ENCODE assay signal across 1 cellular context in genomic region chr7:36366649-36367560, GRCh38.
TF ChIP-seq lines count a peak whose summit lies in the region.

No MANE protein-coding gene starts in this region.

TF ChIP-seq in HepG2, 621 proteins besides CTCF, POLR2A, EP300 and RAD21 (continued from another document and continues in another):
- TF ChIP-seq ZNF280D (CRISPR knock-in tag; IDR thresholded peaks at IDR 0.05) (no peak), SCMH1 (CRISPR knock-in tag; IDR thresholded peaks at IDR 0.05; ENCODE audit: borderline replicate concordance) (no peak), ARNT2 (CRISPR knock-in tag; IDR thresholded peaks at IDR 0.05; ENCODE audit: low read depth) (peak; percentile 46; the same call in 1 of the 2 replicates), ZNF10 (CRISPR knock-in tag; IDR thresholded peaks at IDR 0.05; ENCODE audit: borderline replicate concordance, low read depth) (no peak), ZNF282 (IDR thresholded peaks at IDR 0.05; ENCODE audit: partially characterized antibody) (no peak), MLX (CRISPR knock-in tag; IDR thresholded peaks at IDR 0.05) (no peak), RFX3 (CRISPR knock-in tag; IDR thresholded peaks at IDR 0.05) (peak; percentile 78), ZNF605 (CRISPR knock-in tag; IDR thresholded peaks at IDR 0.05) (0 out of 2 replicates have a peak, but pooled peaks have one; percentile 56), AGO2 (optimal IDR thresholded peaks at IDR 0.05; ENCODE audit: low read depth, low read length) (peak; percentile 49), ZUFSP (CRISPR knock-in tag; IDR thresholded peaks at IDR 0.05; ENCODE audit: borderline replicate concordance) (no peak), AGO1 (IDR thresholded peaks at IDR 0.05; ENCODE audit: low read depth, low read length, poor library complexity, severe bottlenecking) (peak; percentile 44), NFE2 (CRISPR knock-in tag; IDR thresholded peaks at IDR 0.05) (no peak), ATF7-NPFF (CRISPR knock-in tag; IDR thresholded peaks at IDR 0.05; ENCODE audit: low read depth) (peak; percentile 67), ZBTB14 (CRISPR knock-in tag; IDR thresholded peaks at IDR 0.05) (peak; percentile 69), SUZ12 (IDR thresholded peaks at IDR 0.05; ENCODE audit: low read depth, low read length) (peak; percentile 66), MYC (CRISPR knock-in tag; IDR thresholded peaks at IDR 0.05; ENCODE audit: borderline replicate concordance) (peak; percentile 55; the same call in 1 of the 2 replicates), SMARCC2 (IDR thresholded peaks at IDR 0.05) (no peak), SP1 (IDR thresholded peaks at IDR 0.05) (no peak), SP1 (CRISPR knock-in tag; IDR thresholded peaks at IDR 0.05) (no peak), ADNP (CRISPR knock-in tag; IDR thresholded peaks at IDR 0.05) (no peak), ZBTB8A (CRISPR knock-in tag; IDR thresholded peaks at IDR 0.05; ENCODE audit: borderline replicate concordance, low read depth) (no peak), E2F2 (CRISPR knock-in tag; IDR thresholded peaks at IDR 0.05; ENCODE audit: borderline replicate concordance) (peak; percentile 56; the same call in 1 of the 2 replicates), RFXAP (CRISPR knock-in tag; IDR thresholded peaks at IDR 0.05; ENCODE audit: borderline replicate concordance) (no peak), ZNF432 (CRISPR knock-in tag; IDR thresholded peaks at IDR 0.05; ENCODE audit: borderline replicate concordance) (no peak), ZNF446 (CRISPR knock-in tag; IDR thresholded peaks at IDR 0.05) (no peak), NFRKB (IDR thresholded peaks at IDR 0.05) (no peak), ARHGAP35 (CRISPR knock-in tag; IDR thresholded peaks at IDR 0.05; ENCODE audit: borderline replicate concordance) (peak; percentile 25; the same call in 1 of the 2 replicates), FOXP1 (IDR thresholded peaks at IDR 0.05) (no peak), FOXP1 (CRISPR knock-in tag; IDR thresholded peaks at IDR 0.05) (no peak), ATAD3A (CRISPR knock-in tag; IDR thresholded peaks at IDR 0.05) (no peak), KDM6A (CRISPR knock-in tag; IDR thresholded peaks at IDR 0.05; ENCODE audit: low read depth) (peak; percentile 11; the same call in 1 of the 2 replicates), SMAD9 (CRISPR knock-in tag; IDR thresholded peaks at IDR 0.05) (no peak), ZNF496 (CRISPR knock-in tag; IDR thresholded peaks at IDR 0.05; ENCODE audit: insufficient replicate concordance) (no peak), ZNF576 (CRISPR knock-in tag; IDR thresholded peaks at IDR 0.05) (no peak), ZNF569 (CRISPR knock-in tag; IDR thresholded peaks at IDR 0.05; ENCODE audit: borderline replicate concordance) (no peak), LBX2 (CRISPR knock-in tag; IDR thresholded peaks at IDR 0.05; ENCODE audit: borderline replicate concordance) (no peak), HDAC1 (CRISPR knock-in tag; IDR thresholded peaks at IDR 0.05) (peak; percentile 89), ARNT (IDR thresholded peaks at IDR 0.05) (no peak), THAP11 (CRISPR knock-in tag; IDR thresholded peaks at IDR 0.05) (peak; percentile 100), HNRNPK (IDR thresholded peaks at IDR 0.05; ENCODE audit: low read depth, low read length, poor library complexity, severe bottlenecking) (no peak), SALL2 (CRISPR knock-in tag; IDR thresholded peaks at IDR 0.05) (no peak; the same call in 1 of the 2 replicates), ZNF264 (CRISPR knock-in tag; IDR thresholded peaks at IDR 0.05) (no peak), HMGXB3 (CRISPR knock-in tag; IDR thresholded peaks at IDR 0.05; ENCODE audit: borderline replicate concordance) (no peak; the same call in 1 of the 2 replicates), ZNF883 (CRISPR knock-in tag; IDR thresholded peaks at IDR 0.05; ENCODE audit: not compliant biosample characterization) (peak; percentile 34), PRPF4 (IDR thresholded peaks at IDR 0.05; ENCODE audit: low read depth, low read length, poor library complexity, severe bottlenecking) (no peak), LCORL (IDR thresholded peaks at IDR 0.05) (no peak), LCORL (CRISPR knock-in tag; IDR thresholded peaks at IDR 0.05) (peak; percentile 86), ZNF646 (CRISPR knock-in tag; IDR thresholded peaks at IDR 0.05) (no peak), ISX (CRISPR knock-in tag; conservative IDR thresholded peaks at IDR 0.05) (no peak), ZC3H13 (CRISPR knock-in tag; IDR thresholded peaks at IDR 0.05) (no peak)
